Comparison of ENCODE assay signal across 15 cellular contexts in the genomic region with DNA sequence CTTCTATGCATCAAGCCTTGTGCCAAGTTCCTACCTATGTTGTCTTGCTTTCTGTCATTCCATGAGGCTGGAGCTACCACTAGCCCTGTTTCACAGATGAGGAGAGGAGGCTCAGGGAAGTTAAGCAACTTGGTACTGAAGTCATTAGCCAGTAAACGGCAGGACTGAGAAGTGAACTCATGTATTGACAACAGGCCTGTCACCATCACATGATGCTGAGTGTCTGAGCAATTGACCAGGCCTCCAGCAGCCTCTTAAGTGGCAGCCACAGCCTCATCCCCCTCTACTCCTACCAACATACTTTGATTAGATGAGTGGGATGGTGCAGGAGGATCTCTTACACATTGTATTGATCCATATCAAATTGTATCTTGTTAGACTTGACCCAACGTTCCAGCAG.
DNase-seq lines count a peak whose midpoint lies in the region; ATAC-seq and TF ChIP-seq lines count a peak whose summit lies in the region.
"Had no signal": no experiment of that assay in that cellular context is flagged by ENCODE, and none has a peak within 500 bp of the region (broad histone marks: within the 10 kb centered on the region; RNA-seq: fewer than 3 reads in every experiment).

No MANE protein-coding gene starts in this region.

- intact Hi-C loops in heart right ventricle (cut with DNase I), result no loop called here
- intact Hi-C loops in sciatic nerve (cut with DNase I), result no loop called here

- no peaks in the 10 kb centered on the region for H3K36me3 ChIP-seq in KMS-11 (ENCODE audit: insufficient read depth)
- no peaks in the 10 kb centered on the region for H3K36me3 ChIP-seq in heart right ventricle
- H3K36me3 ChIP-seq: BLaER1 had no signal

- H3K4me2 ChIP-seq in KMS-11, result peak overlapping the region; percentile 21; the same call in 1 of the 2 replicates

- H3K27ac ChIP-seq in KMS-11 (peak overlapping the region; percentile 60; the same call in 1 of the 2 replicates), heart right ventricle (no peak overlapping the region)
- H3K27ac ChIP-seq: BLaER1 had no signal

- no peaks in the 10 kb centered on the region for H3K27me3 ChIP-seq in KMS-11 (ENCODE audit: insufficient read depth, low read depth)
- no peaks in the 10 kb centered on the region for H3K27me3 ChIP-seq in heart right ventricle
- H3K27me3 ChIP-seq: BLaER1 had no signal

- H3K4me3 ChIP-seq in KMS-11 (IDR thresholded peaks at IDR 0.05; ENCODE audit: insufficient read depth, low read depth, low read length), result no peak overlapping the region
- no peak overlapping the region for H3K4me3 ChIP-seq in heart right ventricle
- H3K4me3 ChIP-seq: BLaER1 had no signal

- ATAC-seq in heart right ventricle (peak in 5 of 8 donors; percentile 34 to 51 (median 46)), sciatic nerve (no peak), GM18502 (IDR thresholded peaks at IDR 0.05; ENCODE audit: poor library complexity, unreplicated experiment) (no peak)
- ATAC-seq: HepG2 had no signal

- peaks cover 0 to 10% (median 0%) of the 10 kb centered on the region in 11 donors for H3K9me3 ChIP-seq in heart right ventricle
- H3K9me3 ChIP-seq: BLaER1 had no signal

- no peaks in the 10 kb centered on the region for H4K20me1 ChIP-seq in KMS-11 (ENCODE audit: insufficient read depth)
- H4K20me1 ChIP-seq: BLaER1 had no signal

- DNase-seq in activated CD8-positive, alpha-beta memory T cell treated with anti-CD3 and anti-CD28 coated beads, Interleukin-2, amount 50 U/mL, for 48 hours, result peak; percentile 32
- no peak for DNase-seq in activated CD8-positive, alpha-beta memory T cell treated with anti-CD3 and anti-CD28 coated beads, Interleukin-2, amount 50 U/mL, for 4 hours
- DNase-seq in heart right ventricle (no peak), sciatic nerve (ENCODE audit: low spot score) (peak; percentile 2), SHP77 treated with DMSO at 0.1 percent for 48 hours (lab: John Stamatoyannopoulos, UW) (no peak)
- DNase-seq: 8988T; CD4-positive, alpha-beta memory T cell; DMS153; DMS79; GDM1; H9 had no signal

- H3K9ac ChIP-seq in KMS-11, result no peak overlapping the region
- H3K9ac ChIP-seq: BLaER1 had no signal

- no peak overlapping the region for H2AFZ ChIP-seq in KMS-11 (ENCODE audit: low read depth)

- H3K4me1 ChIP-seq in KMS-11 (ENCODE audit: low read depth, poor library complexity, severe bottlenecking) (peaks cover 53% of the 10 kb centered on the region), heart right ventricle (peaks cover 0 to 10% (median 0%) of the 10 kb centered on the region in 9 donors)

- H3K79me2 ChIP-seq in KMS-11 (ENCODE audit: insufficient read depth, low read depth), result no peaks in the 10 kb centered on the region

- WGBS in heart right ventricle, 2 donors, result 45 to 52% methylated on average over 2 of the region's 2 CpGs

- TF ChIP-seq CTCF in KMS-11 (conservative IDR thresholded peaks at IDR 0.05; ENCODE audit: low read depth, low read length) (no peak), heart right ventricle (IDR thresholded peaks at IDR 0.05) (no peak)

Comparison
In these comparisons a context has a peak if more than half of its experiments do, and no peak if none do; other contexts are left out.
1. DNase-seq: peak in activated CD8-positive, alpha-beta memory T cell treated with anti-CD3 and anti-CD28 coated beads, Interleukin-2, amount 50 U/mL, for 48 hours (single experiment) and sciatic nerve (single experiment); none in activated CD8-positive, alpha-beta memory T cell treated with anti-CD3 and anti-CD28 coated beads, Interleukin-2, amount 50 U/mL, for 4 hours (single experiment), heart right ventricle (0 of 2) and SHP77 treated with DMSO at 0.1 percent for 48 hours (single experiment).
2. ATAC-seq: peak in heart right ventricle (5 of 8); none in sciatic nerve (single experiment) and GM18502 (single experiment).